8 cellular contexts compared by ENCODE assay signal in the genomic region with DNA sequence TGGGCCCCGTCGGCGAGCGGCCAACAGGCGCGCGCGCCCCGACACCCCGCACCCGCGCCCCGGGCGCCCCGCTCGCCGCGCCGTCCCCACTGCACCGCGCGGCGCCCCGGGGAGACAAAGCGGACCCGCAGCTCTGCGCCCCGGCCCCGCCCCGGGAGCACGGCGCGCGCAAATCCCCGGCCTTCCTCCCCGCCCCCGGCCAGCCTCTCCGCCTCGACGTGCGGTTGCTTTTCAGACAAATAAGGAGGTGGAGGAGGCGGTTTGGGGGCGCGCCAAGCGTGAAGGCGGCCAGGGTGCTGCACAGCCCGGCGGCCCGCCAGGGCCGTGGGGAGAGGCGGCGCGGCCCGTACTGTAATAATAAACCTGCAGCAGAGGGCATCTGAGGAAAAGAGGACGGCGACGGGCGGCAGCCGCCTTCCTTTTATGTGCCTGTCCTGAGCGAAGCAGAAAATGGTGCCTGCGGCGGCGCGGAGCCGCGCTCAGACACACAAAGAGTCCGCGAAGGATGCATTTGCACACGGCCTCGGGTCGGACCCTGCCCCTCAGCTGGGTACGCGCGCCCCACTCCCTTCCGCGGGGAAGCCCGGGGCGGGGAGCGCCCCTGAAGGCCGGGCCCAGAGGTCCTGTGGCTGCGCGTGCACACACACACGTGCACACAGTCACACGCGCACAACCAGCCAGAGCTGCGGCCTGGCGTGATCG. TPM values are rescaled to one million over a fixed set of nuclear protein-coding genes. Genes with fewer than 3 reads are reported as not detected.
A peak's percentile ranks its signal among the peaks of the same experiment; 100 is the strongest.
DNase-seq lines count a peak whose midpoint lies in the region; ATAC-seq, FAIRE-seq and TF ChIP-seq lines count a peak whose summit lies in the region.

No MANE protein-coding gene starts in this region.

- H3K27ac Mint-ChIP-seq in WTC11, result peak overlapping the region; percentile 99

- peaks cover 40% of the 10 kb centered on the region for H3K79me2 ChIP-seq in ACC112 (ENCODE audit: control insufficient read depth, insufficient read depth, low read length, unreplicated experiment)

- CTCF ChIA-PET in WTC11 (lab: Charles Lee), result interaction anchor here (0.6 to 0.7 kb wide), 2 partner anchors 72 to 207 kb away, joined by 3 to 6 read pairs; no protein-coding TSS in a partner anchor

- WGBS in spleen, 5 donors, result 0 to 1% (median 0%) methylated on average over 45 to 88 of the region's 88 CpGs

- no peaks in the 10 kb centered on the region for H3K9me3 Mint-ChIP-seq in WTC11

- H3K27ac ChIP-seq in ACC112 (ENCODE audit: low read depth, low read length), result peak overlapping the region; percentile 94
- H3K27ac ChIP-seq in spleen, result peak overlapping the region; percentile 83 to 93 (median 90)

- ATAC-seq in GM18858 (IDR thresholded peaks at IDR 0.05; ENCODE audit: unreplicated experiment) (peak; percentile 61), HG03064 (IDR thresholded peaks at IDR 0.05; ENCODE audit: low read depth, unreplicated experiment) (peak; percentile 82), WTC11 (peak; percentile 70)

- peaks cover 6% of the 10 kb centered on the region for H3K36me3 Mint-ChIP-seq in WTC11

- peaks cover 31% of the 10 kb centered on the region for H3K4me1 ChIP-seq in ACC112 (ENCODE audit: control insufficient read depth, insufficient read depth, low read length, unreplicated experiment)
- peaks cover 0 to 42% (median 30%) of the 10 kb centered on the region in 6 donors for H3K4me1 ChIP-seq in spleen

- H3K27me3 ChIP-seq in ACC112 (ENCODE audit: insufficient read depth, low read length) (no peaks in the 10 kb centered on the region), bronchial epithelial cell (ENCODE audit: control insufficient read depth, insufficient read depth, low read length) (no peaks in the 10 kb centered on the region), spleen (replicated peaks in 1 of 7) (peaks cover 0 to 7% (median 0%) of the 10 kb centered on the region in 7 donors)

- no peaks in the 10 kb centered on the region for H3K9me3 ChIP-seq in spleen

- H3K36me3 ChIP-seq in ACC112 (ENCODE audit: insufficient read depth, low read length), result peaks cover 2% of the 10 kb centered on the region; the same call in 1 of the 2 replicates
- H3K36me3 ChIP-seq in bronchial epithelial cell (ENCODE audit: control insufficient read depth, insufficient read depth, low read length), result no peaks in the 10 kb centered on the region
- no peaks in the 10 kb centered on the region for H3K36me3 ChIP-seq in spleen

- peak overlapping the region; percentile 95 for H3K4me3 Mint-ChIP-seq in WTC11

- no peak for FAIRE-seq in bronchial epithelial cell (lab: Jason Lieb, UNC)

- POLR2A ChIA-PET in WTC11 (lab: Charles Lee), result interaction anchor here (0.9 to 1.7 kb wide), 5 partner anchors 17 to 403 kb away, joined by 3 to 6 read pairs (median 4); no protein-coding TSS in a partner anchor

- TF ChIP-seq POLR2A in spleen (IDR thresholded peaks at IDR 0.05), result no peak

- DNase-seq in NCI-H2107 treated with DMSO at 0.1 percent for 48 hours (lab: John Stamatoyannopoulos, UW; ENCODE audit: unreplicated experiment) (peak; percentile 49), WTC11 (ENCODE audit: low spot score) (peak; percentile 72), bronchial epithelial cell (ENCODE audit: low read depth) (peak; percentile 64), inferior parietal cortex (ENCODE audit: extremely low spot score) (peak; percentile 47), spleen (peak; percentile 94)

- intact Hi-C loops in spleen (cut with DNase I; ENCODE audit: low total_unique reads), result loop anchor here (10.0 kb wide), 1 partner anchor 387 kb away; no protein-coding TSS in a partner anchor

- TF ChIP-seq CTCF in WTC11 (IDR thresholded peaks at IDR 0.05) (no peak), bronchial epithelial cell (IDR thresholded peaks at IDR 0.05; ENCODE audit: insufficient read depth, low read length, severe bottlenecking) (peak; percentile 2), spleen (IDR thresholded peaks at IDR 0.05 in 8 of 11, conservative IDR thresholded peaks at IDR 0.05 in 3 of 11) (no peak)

- peak overlapping the region; percentile 88 for H2AFZ ChIP-seq in ACC112 (ENCODE audit: low read length, unreplicated experiment)

- H3K4me3 ChIP-seq in ACC112 (ENCODE audit: low read depth, low read length), result peak overlapping the region; percentile 100
- peak overlapping the region; percentile 55 for H3K4me3 ChIP-seq in bronchial epithelial cell (ENCODE audit: low read depth, low read length)
- H3K4me3 ChIP-seq in spleen, result peak overlapping the region; percentile 55 to 87 (median 62)

- peaks cover 51% of the 10 kb centered on the region for H3K4me1 Mint-ChIP-seq in WTC11

- no peaks in the 10 kb centered on the region for H3K27me3 Mint-ChIP-seq in WTC11 (ENCODE audit: low read depth)

TF ChIP-seq in WTC11, 78 proteins besides CTCF, POLR2A, EP300 and RAD21 (continues in another document):
- peak; percentile 43 for TF ChIP-seq SP1 (CRISPR knock-in tag; conservative IDR thresholded peaks at IDR 0.05)
- TF ChIP-seq E2F5 (CRISPR knock-in tag; IDR thresholded peaks at IDR 0.05), result peak; percentile 53; the same call in 1 of the 2 replicates
- TF ChIP-seq HMGA2 (CRISPR knock-in tag; IDR thresholded peaks at IDR 0.05), result peak; percentile 16; the same call in 1 of the 2 replicates
- no peak for TF ChIP-seq ATF1 (CRISPR knock-in tag; IDR thresholded peaks at IDR 0.05)
- peak; percentile 61; the same call in 1 of the 2 replicates for TF ChIP-seq ZBTB21 (CRISPR knock-in tag; IDR thresholded peaks at IDR 0.05; ENCODE audit: borderline replicate concordance)
- peak; percentile 94 for TF ChIP-seq ZNF423 (CRISPR knock-in tag; IDR thresholded peaks at IDR 0.05)
- TF ChIP-seq, protein P1, sequence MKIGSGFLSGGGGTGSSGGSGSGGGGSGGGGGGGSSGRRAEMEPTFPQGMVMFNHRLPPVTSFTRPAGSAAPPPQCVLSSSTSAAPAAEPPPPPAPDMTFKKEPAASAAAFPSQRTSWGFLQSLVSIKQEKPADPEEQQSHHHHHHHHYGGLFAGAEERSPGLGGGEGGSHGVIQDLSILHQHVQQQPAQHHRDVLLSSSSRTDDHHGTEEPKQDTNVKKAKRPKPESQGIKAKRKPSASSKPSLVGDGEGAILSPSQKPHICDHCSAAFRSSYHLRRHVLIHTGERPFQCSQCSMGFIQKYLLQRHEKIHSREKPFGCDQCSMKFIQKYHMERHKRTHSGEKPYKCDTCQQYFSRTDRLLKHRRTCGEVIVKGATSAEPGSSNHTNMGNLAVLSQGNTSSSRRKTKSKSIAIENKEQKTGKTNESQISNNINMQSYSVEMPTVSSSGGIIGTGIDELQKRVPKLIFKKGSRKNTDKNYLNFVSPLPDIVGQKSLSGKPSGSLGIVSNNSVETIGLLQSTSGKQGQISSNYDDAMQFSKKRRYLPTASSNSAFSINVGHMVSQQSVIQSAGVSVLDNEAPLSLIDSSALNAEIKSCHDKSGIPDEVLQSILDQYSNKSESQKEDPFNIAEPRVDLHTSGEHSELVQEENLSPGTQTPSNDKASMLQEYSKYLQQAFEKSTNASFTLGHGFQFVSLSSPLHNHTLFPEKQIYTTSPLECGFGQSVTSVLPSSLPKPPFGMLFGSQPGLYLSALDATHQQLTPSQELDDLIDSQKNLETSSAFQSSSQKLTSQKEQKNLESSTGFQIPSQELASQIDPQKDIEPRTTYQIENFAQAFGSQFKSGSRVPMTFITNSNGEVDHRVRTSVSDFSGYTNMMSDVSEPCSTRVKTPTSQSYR (CRISPR knock-in tag; IDR thresholded peaks at IDR 0.05), result no peak
- TF ChIP-seq SMAD3 (CRISPR knock-in tag; IDR thresholded peaks at IDR 0.05; ENCODE audit: borderline replicate concordance), result 0 out of 2 replicates have a peak, but pooled peaks have one; percentile 21
- peak; percentile 54; the same call in 1 of the 2 replicates for TF ChIP-seq FOXK1 (CRISPR knock-in tag; IDR thresholded peaks at IDR 0.05)
- TF ChIP-seq ZNF219 (CRISPR knock-in tag; IDR thresholded peaks at IDR 0.05; ENCODE audit: borderline replicate concordance), result 0 out of 2 replicates have a peak, but pooled peaks have one; percentile 26
- TF ChIP-seq STAT6 (CRISPR knock-in tag; conservative IDR thresholded peaks at IDR 0.05; ENCODE audit: low read depth), result no peak

RNA-seq across cellular contexts. Expression of gene NREP, which starts 0.7 kb away (rescaled TPM):
- total RNA-seq in WTC11 (2021) (160 to 172 TPM (median 168 TPM) in 3 replicates), bronchial epithelial cell (2.3 and 5.0 TPM in 2 replicates), spleen (10 to 100 TPM; 22.4 to 54.5 (median 37.4) TPM)
- polyA plus RNA-seq in spleen, result 10 to 100 TPM; 12.9 to 31.7 (median 21.0) TPM

Comparison
In these comparisons a context has a peak if more than half of its experiments do, and no peak if none do; other contexts are left out.
1. Peak in every context shown above with its lines: DNase-seq, ATAC-seq, H3K4me3 ChIP-seq and H3K27ac ChIP-seq.